Comparison of ENCODE assay signal across 20 cellular contexts in genomic region chr17:62637809-62638208, GRCh38. TPM values are rescaled to one million over a fixed set of nuclear protein-coding genes. Genes with fewer than 3 reads are reported as not detected.
A peak's percentile ranks its signal among the peaks of the same experiment; 100 is the strongest.
DNase-seq lines count a peak whose midpoint lies in the region; ATAC-seq and TF ChIP-seq lines count a peak whose summit lies in the region.
"Had no signal": no experiment of that assay in that cellular context is flagged by ENCODE, and none has a peak within 500 bp of the region (broad histone marks: within the 10 kb centered on the region; RNA-seq: fewer than 3 reads in every experiment).

No MANE protein-coding gene starts in this region.

- ATAC-seq in right cardiac atrium = no peak
- ATAC-seq: heart left ventricle had no signal

- DNase-seq in cardiac muscle cell (ENCODE audit: low read depth in 1 of 2, low spot score in 1 of 2) (no peak), right cardiac atrium (no peak), UCSD-AML1 (lab: John Stamatoyannopoulos, UW; ENCODE audit: unreplicated experiment) (peak; percentile 25), islet precursor cell (peak; percentile 77), dedifferentiated amniotic fluid mesenchymal stem cell (ENCODE audit: extremely low spot score) (no peak), DMS114 treated with DMSO at 0.1 percent for 48 hours (lab: John Stamatoyannopoulos, UW; ENCODE audit: unreplicated experiment) (no peak)
- no peak for DNase-seq in stimulated activated naive CD4-positive, alpha-beta T cell treated with Interleukin-2 at 50 U/mL for 16 hours (lab: John Stamatoyannopoulos, UW)
- no peak for DNase-seq in activated CD4-positive, alpha-beta T cell treated with anti-CD3 and anti-CD28 coated beads, Interleukin-2, amount 50 U/mL, for 48 hours
- DNase-seq: activated CD4-positive, alpha-beta T cell treated with anti-CD3 and anti-CD28 coated beads for 4 hours; activated T-cell treated with anti-CD3 and anti-CD28 coated beads, Interleukin-2, amount 50 U/mL, for 48 hours; anterior cingulate cortex; DMS79 treated with DMSO at 0.1 percent for 48 hours; NCI-H1092 treated with DMSO at 0.1 percent for 48 hours; NCI-H1930; NCI-H345; SJCRH30; T-helper 1 cell had no signal

- H3K36me3 ChIP-seq in cardiac muscle cell = no peaks in the 10 kb centered on the region
- H3K36me3 ChIP-seq: neutrophil, SJCRH30 had no signal

- no peaks in the 10 kb centered on the region for H3K27me3 ChIP-seq in cardiac muscle cell
- no peaks in the 10 kb centered on the region for H3K27me3 ChIP-seq in right cardiac atrium (ENCODE audit: control insufficient read depth, insufficient read depth)
- H3K27me3 ChIP-seq: heart left ventricle, SJCRH30 had no signal

- no peak for TF ChIP-seq CTCF in cardiac muscle cell (IDR thresholded peaks at IDR 0.05; ENCODE audit: low read depth, low read length)

- intact Hi-C loops in right cardiac atrium (cut with DNase I) = no loop called here

- WGBS in right cardiac atrium = 76% methylated on average over 9 of the region's 9 CpGs

- H3K4me3 ChIP-seq in cardiac muscle cell = no peak overlapping the region
- H3K4me3 ChIP-seq in right cardiac atrium (ENCODE audit: low read length) = no peak overlapping the region
- H3K4me3 ChIP-seq: heart left ventricle, SJCRH30 had no signal

- peak overlapping the region; percentile 38 for H3K27ac ChIP-seq in cardiac muscle cell
- H3K27ac ChIP-seq in right cardiac atrium (ENCODE audit: low read length) = no peak overlapping the region
- H3K27ac ChIP-seq: epithelial cell of prostate, heart left ventricle, neutrophil, SJCRH30 had no signal

- H3K9me3 ChIP-seq in cardiac muscle cell (ENCODE audit: low read depth) (no peaks in the 10 kb centered on the region), right cardiac atrium (ENCODE audit: control insufficient read depth, low read length) (no peaks in the 10 kb centered on the region)
- H3K9me3 ChIP-seq: heart left ventricle, neutrophil, SJCRH30 had no signal

- H3K4me1 ChIP-seq in cardiac muscle cell (ENCODE audit: low read depth) (peaks cover under 1% of the 10 kb centered on the region), right cardiac atrium (ENCODE audit: control insufficient read depth, insufficient read depth, low read length) (no peaks in the 10 kb centered on the region)
- H3K4me1 ChIP-seq: SJCRH30 had no signal

RNA-seq across cellular contexts. Expression of gene MRC2, which starts 10.3 kb away (rescaled TPM):
- total RNA-seq in cardiac muscle cell (76.0 and 136 TPM in 2 replicates), right cardiac atrium (10 to 100 TPM; 33.7 to 91.9 (median 56.4) TPM)
- polyA plus RNA-seq in cardiac muscle cell (53.1 and 90.3 TPM in 2 replicates), right cardiac atrium (36.7 TPM)

Comparison
In these comparisons a context has a peak if more than half of its experiments do, and no peak if none do; other contexts are left out.
1. DNase-seq: peak in UCSD-AML1 (single experiment) and islet precursor cell (single experiment); none in cardiac muscle cell (0 of 2), right cardiac atrium (0 of 3), stimulated activated naive CD4-positive, alpha-beta T cell treated with Interleukin-2 at 50 U/mL for 16 hours (single experiment), activated CD4-positive, alpha-beta T cell treated with anti-CD3 and anti-CD28 coated beads, Interleukin-2, amount 50 U/mL, for 48 hours (0 of 2), dedifferentiated amniotic fluid mesenchymal stem cell (single experiment) and DMS114 treated with DMSO at 0.1 percent for 48 hours (single experiment).